Comparison of ENCODE assay signal across 19 cellular contexts in genomic region chr15:34217587-34218225, GRCh38. TPM values are rescaled to one million over a fixed set of nuclear protein-coding genes. Genes with fewer than 3 reads are reported as not detected.
A peak's percentile ranks its signal among the peaks of the same experiment; 100 is the strongest.
DNase-seq lines count a peak whose midpoint lies in the region; ATAC-seq and TF ChIP-seq lines count a peak whose summit lies in the region.
"Had no signal": no experiment of that assay in that cellular context is flagged by ENCODE, and none has a peak within 500 bp of the region (broad histone marks: within the 10 kb centered on the region; RNA-seq: fewer than 3 reads in every experiment).

No MANE protein-coding gene starts in this region.

- in situ Hi-C loops in Panc1 (cut with HindIII; ENCODE audit: low pct_unique_long_range_greater_than_20kb, low sequenced_read_pairs) = no loop called here

- H3K27ac ChIP-seq in Panc1 (ENCODE audit: low read length) (no peak overlapping the region), epithelial cell of prostate (peak overlapping the region; percentile 58)
- H3K27ac ChIP-seq: HL-60 had no signal

- POLR2A ChIA-PET in Panc1 (lab: Charles Lee) = no interaction called here

- CTCF ChIA-PET in Panc1 (lab: Charles Lee) = no interaction called here

- no peak for TF ChIP-seq CTCF in Panc1 (IDR thresholded peaks at IDR 0.05)

- no peak overlapping the region for H3K4me3 ChIP-seq in Panc1 (ENCODE audit: low read depth in 2 of 2, low read length in 2 of 2)
- H3K4me3 ChIP-seq: HAP-1 had no signal

- ATAC-seq in Panc1 = 0 out of 2 replicates have a peak, but pooled peaks have one; percentile 50
- no peak for ATAC-seq in HG03378 (IDR thresholded peaks at IDR 0.05; ENCODE audit: unreplicated experiment)
- ATAC-seq: sciatic nerve, WTC11 had no signal

- no peaks in the 10 kb centered on the region for H3K4me1 ChIP-seq in Panc1 (ENCODE audit: control insufficient read depth, insufficient read depth, low read length)
- H3K4me1 ChIP-seq: Caco-2 had no signal

- H3K9me3 ChIP-seq in Panc1 (ENCODE audit: control insufficient read depth, insufficient read depth, low read depth, low read length) = no peaks in the 10 kb centered on the region
- H3K9me3 ChIP-seq: Caco-2, HAP-1 had no signal

- no TSS peak for BruUV-seq in Panc1 (replicated peaks; lab: Mats Ljungman, UMichigan)

- no peaks in the 10 kb centered on the region for H3K36me3 ChIP-seq in Panc1 (ENCODE audit: control insufficient read depth, insufficient read depth, low read length)
- H3K36me3 ChIP-seq: HAP-1 had no signal

- H3K27me3 ChIP-seq in Panc1 (ENCODE audit: control insufficient read depth, insufficient read depth, low read length) = no peaks in the 10 kb centered on the region

- intact Hi-C loops in Panc1 (cut with micrococcal nuclease; ENCODE audit: unreplicated experiment) = no loop called here

- DNase-seq in NCI-H82 (lab: John Stamatoyannopoulos, UW) (peak; percentile 26), NCI-H82 treated with DMSO at 0.1 percent for 48 hours (lab: John Stamatoyannopoulos, UW; ENCODE audit: unreplicated experiment) (no peak), Panc1 (ENCODE audit: low read depth, low spot score) (no peak), epithelial cell of prostate (ENCODE audit: low read depth, low spot score) (peak; percentile 62), stromal cell of bone marrow (ENCODE audit: low read depth) (peak; percentile 43), NCI-H2081 (lab: John Stamatoyannopoulos, UW) (no peak)
- no peak for DNase-seq in stimulated activated CD8-positive, alpha-beta memory T cell treated with anti-CD3 and anti-CD28 coated beads, Interleukin-4, amount 100 ng/mL, for 48 hours
- DNase-seq: activated CD8-positive, alpha-beta memory T cell treated with anti-CD3 and anti-CD28 coated beads, Interleukin-2, amount 50 U/mL, for 4 hours; Caco-2; central memory CD4-positive, alpha-beta T cell; hippocampal formation; NK-92 treated with Interleukin-12 subunit alpha and Interleukin-12 subunit beta, amount 100 ng/mL, for 24 hours; stimulated activated CD4-positive, alpha-beta T cell treated with anti-CD3 and anti-CD28 coated beads, Interleukin-4, amount 100 ng/mL, for 4 hours; stimulated activated naive CD4-positive, alpha-beta T cell treated with Interleukin-2 at 50 U/mL for 16 hours had no signal

RNA-seq across cellular contexts. Expression of gene EMC4, which starts 7.1 kb away (rescaled TPM):
- 99.2 TPM for total RNA-seq in Panc1 (2021; ENCODE audit: unreplicated experiment)
- 161 TPM for polyA plus RNA-seq in Panc1 (2012; ENCODE audit: insufficient read length)

RNA-seq across cellular contexts. Expression of gene KATNBL1, which starts 7.8 kb away (rescaled TPM):
- 46.1 TPM for total RNA-seq in Panc1 (2021; ENCODE audit: unreplicated experiment)
- polyA plus RNA-seq in Panc1 (2012; ENCODE audit: insufficient read length) = 14.7 TPM

Comparison
In these comparisons a context has a peak if more than half of its experiments do, and no peak if none do; other contexts are left out.
1. DNase-seq: peak in NCI-H82 (single experiment), epithelial cell of prostate (single experiment) and stromal cell of bone marrow (single experiment); none in NCI-H82 treated with DMSO at 0.1 percent for 48 hours (single experiment), Panc1 (single experiment), NCI-H2081 (0 of 2) and stimulated activated CD8-positive, alpha-beta memory T cell treated with anti-CD3 and anti-CD28 coated beads, Interleukin-4, amount 100 ng/mL, for 48 hours (single experiment).